2 cellular contexts compared by ENCODE assay signal in the genomic region with DNA sequence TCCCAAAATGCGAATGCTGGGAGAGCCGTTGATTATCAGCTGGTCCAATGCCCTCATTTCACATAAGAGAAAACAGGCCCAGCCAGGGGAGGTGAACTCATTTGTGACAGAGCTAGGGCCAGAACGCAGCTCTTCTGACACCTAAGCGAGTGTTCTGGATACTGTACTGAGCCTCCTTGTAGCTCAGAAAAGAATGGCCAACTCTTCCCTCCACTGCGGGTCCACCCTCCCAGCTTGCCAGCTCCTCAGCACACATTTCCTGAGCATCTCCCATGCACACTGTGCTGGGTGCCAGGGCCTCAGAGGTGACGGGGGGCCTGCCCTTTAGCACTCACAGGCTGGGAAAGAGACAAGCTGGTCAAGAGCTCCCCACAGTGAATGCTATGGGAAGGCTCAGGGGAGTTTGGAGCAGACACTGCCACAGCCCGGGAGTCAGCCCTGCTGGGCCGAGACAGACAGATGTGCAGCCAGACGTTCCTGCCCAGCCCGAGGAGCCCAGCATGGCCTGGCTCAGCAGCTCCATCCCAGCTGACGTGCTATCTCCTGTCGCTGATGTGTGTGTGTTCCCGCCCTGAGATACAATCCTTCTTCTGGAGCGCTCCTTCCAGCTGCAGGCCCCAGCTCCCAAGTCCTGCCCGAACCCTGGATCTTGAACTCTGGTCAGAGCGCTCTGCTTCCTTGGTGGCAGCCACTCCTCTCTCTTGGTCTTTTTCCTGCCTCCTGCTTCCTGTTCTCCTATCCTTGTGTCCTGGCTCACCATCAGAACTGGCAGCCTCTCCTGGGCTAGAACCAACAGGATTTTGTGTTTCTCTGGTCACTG.
TF ChIP-seq lines count a peak whose summit lies in the region.

No MANE protein-coding gene starts in this region.

TF ChIP-seq in HCT116, 20 proteins besides CTCF, POLR2A, EP300 and RAD21:
- TF ChIP-seq CBX3 (IDR thresholded peaks at IDR 0.05; ENCODE audit: low read depth) (no peak), EZH2phosphoT487 (IDR thresholded peaks at IDR 0.05; ENCODE audit: borderline replicate concordance) (no peak), EZH2 (IDR thresholded peaks at IDR 0.05) (no peak), ZNF274 (IDR thresholded peaks at IDR 0.05; ENCODE audit: low read depth, low read length) (no peak), ELF1 (IDR thresholded peaks at IDR 0.05; ENCODE audit: borderline replicate concordance, low read depth) (no peak), ZFX (IDR thresholded peaks at IDR 0.05) (no peak), EGR1 (IDR thresholded peaks at IDR 0.05; ENCODE audit: low read depth) (no peak)

TF ChIP-seq in HepG2, 621 proteins besides CTCF, POLR2A, EP300 and RAD21 (continues in another document):
- TF ChIP-seq ZNF468 (CRISPR knock-in tag; IDR thresholded peaks at IDR 0.05) (no peak), NRL (CRISPR knock-in tag; IDR thresholded peaks at IDR 0.05; ENCODE audit: borderline replicate concordance) (0 out of 2 replicates have a peak, but pooled peaks have one; percentile 22), ZNF616 (CRISPR knock-in tag; IDR thresholded peaks at IDR 0.05; ENCODE audit: low read depth) (no peak), NFYC (CRISPR knock-in tag; IDR thresholded peaks at IDR 0.05) (no peak), MTF2 (CRISPR knock-in tag; IDR thresholded peaks at IDR 0.05; ENCODE audit: borderline replicate concordance) (no peak), MED13 (CRISPR knock-in tag; IDR thresholded peaks at IDR 0.05) (no peak), RARG (CRISPR knock-in tag; IDR thresholded peaks at IDR 0.05; ENCODE audit: low read depth) (no peak), SYNCRIP (IDR thresholded peaks at IDR 0.05; ENCODE audit: insufficient read depth, low read depth, low read length) (no peak), SRSF9 (IDR thresholded peaks at IDR 0.05; ENCODE audit: borderline replicate concordance, insufficient read depth, low read depth, low read length, poor library complexity, severe bottlenecking) (no peak), NFE2L1 (CRISPR knock-in tag; IDR thresholded peaks at IDR 0.05; ENCODE audit: borderline replicate concordance) (peak; percentile 7; the same call in 1 of the 2 replicates), KDM5B (CRISPR knock-in tag; IDR thresholded peaks at IDR 0.05; ENCODE audit: borderline replicate concordance) (peak; percentile 41; the same call in 1 of the 2 replicates), RORA (CRISPR knock-in tag; IDR thresholded peaks at IDR 0.05) (no peak), HIVEP1 (CRISPR knock-in tag; IDR thresholded peaks at IDR 0.05) (no peak), TEAD3 (CRISPR knock-in tag; optimal IDR thresholded peaks at IDR 0.05; ENCODE audit: borderline replicate concordance) (no peak), ZBTB38 (CRISPR knock-in tag; IDR thresholded peaks at IDR 0.05) (no peak), ZNF326 (CRISPR knock-in tag; IDR thresholded peaks at IDR 0.05; ENCODE audit: borderline replicate concordance) (no peak), GATAD1 (CRISPR knock-in tag; IDR thresholded peaks at IDR 0.05) (no peak), THAP11 (CRISPR knock-in tag; IDR thresholded peaks at IDR 0.05) (no peak), ZNF331 (CRISPR knock-in tag; IDR thresholded peaks at IDR 0.05) (no peak), MBNL3 (CRISPR knock-in tag; conservative IDR thresholded peaks at IDR 0.05) (no peak), ARNT2 (CRISPR knock-in tag; IDR thresholded peaks at IDR 0.05; ENCODE audit: low read depth) (peak; percentile 11; the same call in 1 of the 2 replicates), NFIC (IDR thresholded peaks at IDR 0.05; ENCODE audit: low read length) (no peak), ZNF234 (CRISPR knock-in tag; conservative IDR thresholded peaks at IDR 0.05) (no peak), MXI1 (IDR thresholded peaks at IDR 0.05; ENCODE audit: borderline replicate concordance, low read depth, low read length) (no peak), JARID2 (CRISPR knock-in tag; IDR thresholded peaks at IDR 0.05; ENCODE audit: insufficient replicate concordance) (no peak), ZNF24 (IDR thresholded peaks at IDR 0.05) (no peak), SIX1 (CRISPR knock-in tag; IDR thresholded peaks at IDR 0.05; ENCODE audit: borderline replicate concordance) (no peak), ZNF501 (CRISPR knock-in tag; IDR thresholded peaks at IDR 0.05) (0 out of 2 replicates have a peak, but pooled peaks have one; percentile 8), ZNF230 (CRISPR knock-in tag; IDR thresholded peaks at IDR 0.05) (0 out of 2 replicates have a peak, but pooled peaks have one; percentile 21), RXRA (CRISPR knock-in tag; IDR thresholded peaks at IDR 0.05) (no peak), RBM22 (optimal IDR thresholded peaks at IDR 0.05; ENCODE audit: low read length) (no peak), ZNF354B (CRISPR knock-in tag; IDR thresholded peaks at IDR 0.05) (no peak), HCFC1 (IDR thresholded peaks at IDR 0.05; ENCODE audit: low read depth, low read length) (no peak; the same call in 1 of the 2 replicates)
- TF ChIP-seq, protein P1, sequence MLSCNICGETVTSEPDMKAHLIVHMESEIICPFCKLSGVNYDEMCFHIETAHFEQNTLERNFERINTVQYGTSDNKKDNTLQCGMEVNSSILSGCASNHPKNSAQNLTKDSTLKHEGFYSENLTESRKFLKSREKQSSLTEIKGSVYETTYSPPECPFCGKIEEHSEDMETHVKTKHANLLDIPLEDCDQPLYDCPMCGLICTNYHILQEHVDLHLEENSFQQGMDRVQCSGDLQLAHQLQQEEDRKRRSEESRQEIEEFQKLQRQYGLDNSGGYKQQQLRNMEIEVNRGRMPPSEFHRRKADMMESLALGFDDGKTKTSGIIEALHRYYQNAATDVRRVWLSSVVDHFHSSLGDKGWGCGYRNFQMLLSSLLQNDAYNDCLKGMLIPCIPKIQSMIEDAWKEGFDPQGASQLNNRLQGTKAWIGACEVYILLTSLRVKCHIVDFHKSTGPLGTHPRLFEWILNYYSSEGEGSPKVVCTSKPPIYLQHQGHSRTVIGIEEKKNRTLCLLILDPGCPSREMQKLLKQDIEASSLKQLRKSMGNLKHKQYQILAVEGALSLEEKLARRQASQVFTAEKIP (CRISPR knock-in tag; IDR thresholded peaks at IDR 0.05; ENCODE audit: borderline replicate concordance): no peak
- TF ChIP-seq, protein P2, sequence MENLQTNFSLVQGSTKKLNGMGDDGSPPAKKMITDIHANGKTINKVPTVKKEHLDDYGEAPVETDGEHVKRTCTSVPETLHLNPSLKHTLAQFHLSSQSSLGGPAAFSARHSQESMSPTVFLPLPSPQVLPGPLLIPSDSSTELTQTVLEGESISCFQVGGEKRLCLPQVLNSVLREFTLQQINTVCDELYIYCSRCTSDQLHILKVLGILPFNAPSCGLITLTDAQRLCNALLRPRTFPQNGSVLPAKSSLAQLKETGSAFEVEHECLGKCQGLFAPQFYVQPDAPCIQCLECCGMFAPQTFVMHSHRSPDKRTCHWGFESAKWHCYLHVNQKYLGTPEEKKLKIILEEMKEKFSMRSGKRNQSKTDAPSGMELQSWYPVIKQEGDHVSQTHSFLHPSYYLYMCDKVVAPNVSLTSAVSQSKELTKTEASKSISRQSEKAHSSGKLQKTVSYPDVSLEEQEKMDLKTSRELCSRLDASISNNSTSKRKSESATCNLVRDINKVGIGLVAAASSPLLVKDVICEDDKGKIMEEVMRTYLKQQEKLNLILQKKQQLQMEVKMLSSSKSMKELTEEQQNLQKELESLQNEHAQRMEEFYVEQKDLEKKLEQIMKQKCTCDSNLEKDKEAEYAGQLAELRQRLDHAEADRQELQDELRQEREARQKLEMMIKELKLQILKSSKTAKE (CRISPR knock-in tag; IDR thresholded peaks at IDR 0.05; ENCODE audit: borderline replicate concordance): no peak
- TF ChIP-seq, protein P3, sequence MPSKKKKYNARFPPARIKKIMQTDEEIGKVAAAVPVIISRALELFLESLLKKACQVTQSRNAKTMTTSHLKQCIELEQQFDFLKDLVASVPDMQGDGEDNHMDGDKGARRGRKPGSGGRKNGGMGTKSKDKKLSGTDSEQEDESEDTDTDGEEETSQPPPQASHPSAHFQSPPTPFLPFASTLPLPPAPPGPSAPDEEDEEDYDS (CRISPR knock-in tag; IDR thresholded peaks at IDR 0.05): no peak
- TF ChIP-seq, protein P4, sequence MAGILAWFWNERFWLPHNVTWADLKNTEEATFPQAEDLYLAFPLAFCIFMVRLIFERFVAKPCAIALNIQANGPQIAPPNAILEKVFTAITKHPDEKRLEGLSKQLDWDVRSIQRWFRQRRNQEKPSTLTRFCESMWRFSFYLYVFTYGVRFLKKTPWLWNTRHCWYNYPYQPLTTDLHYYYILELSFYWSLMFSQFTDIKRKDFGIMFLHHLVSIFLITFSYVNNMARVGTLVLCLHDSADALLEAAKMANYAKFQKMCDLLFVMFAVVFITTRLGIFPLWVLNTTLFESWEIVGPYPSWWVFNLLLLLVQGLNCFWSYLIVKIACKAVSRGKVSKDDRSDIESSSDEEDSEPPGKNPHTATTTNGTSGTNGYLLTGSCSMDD (CRISPR knock-in tag; IDR thresholded peaks at IDR 0.05): 0 out of 2 replicates have a peak, but pooled peaks have one; percentile 29
- TF ChIP-seq, protein P5, sequence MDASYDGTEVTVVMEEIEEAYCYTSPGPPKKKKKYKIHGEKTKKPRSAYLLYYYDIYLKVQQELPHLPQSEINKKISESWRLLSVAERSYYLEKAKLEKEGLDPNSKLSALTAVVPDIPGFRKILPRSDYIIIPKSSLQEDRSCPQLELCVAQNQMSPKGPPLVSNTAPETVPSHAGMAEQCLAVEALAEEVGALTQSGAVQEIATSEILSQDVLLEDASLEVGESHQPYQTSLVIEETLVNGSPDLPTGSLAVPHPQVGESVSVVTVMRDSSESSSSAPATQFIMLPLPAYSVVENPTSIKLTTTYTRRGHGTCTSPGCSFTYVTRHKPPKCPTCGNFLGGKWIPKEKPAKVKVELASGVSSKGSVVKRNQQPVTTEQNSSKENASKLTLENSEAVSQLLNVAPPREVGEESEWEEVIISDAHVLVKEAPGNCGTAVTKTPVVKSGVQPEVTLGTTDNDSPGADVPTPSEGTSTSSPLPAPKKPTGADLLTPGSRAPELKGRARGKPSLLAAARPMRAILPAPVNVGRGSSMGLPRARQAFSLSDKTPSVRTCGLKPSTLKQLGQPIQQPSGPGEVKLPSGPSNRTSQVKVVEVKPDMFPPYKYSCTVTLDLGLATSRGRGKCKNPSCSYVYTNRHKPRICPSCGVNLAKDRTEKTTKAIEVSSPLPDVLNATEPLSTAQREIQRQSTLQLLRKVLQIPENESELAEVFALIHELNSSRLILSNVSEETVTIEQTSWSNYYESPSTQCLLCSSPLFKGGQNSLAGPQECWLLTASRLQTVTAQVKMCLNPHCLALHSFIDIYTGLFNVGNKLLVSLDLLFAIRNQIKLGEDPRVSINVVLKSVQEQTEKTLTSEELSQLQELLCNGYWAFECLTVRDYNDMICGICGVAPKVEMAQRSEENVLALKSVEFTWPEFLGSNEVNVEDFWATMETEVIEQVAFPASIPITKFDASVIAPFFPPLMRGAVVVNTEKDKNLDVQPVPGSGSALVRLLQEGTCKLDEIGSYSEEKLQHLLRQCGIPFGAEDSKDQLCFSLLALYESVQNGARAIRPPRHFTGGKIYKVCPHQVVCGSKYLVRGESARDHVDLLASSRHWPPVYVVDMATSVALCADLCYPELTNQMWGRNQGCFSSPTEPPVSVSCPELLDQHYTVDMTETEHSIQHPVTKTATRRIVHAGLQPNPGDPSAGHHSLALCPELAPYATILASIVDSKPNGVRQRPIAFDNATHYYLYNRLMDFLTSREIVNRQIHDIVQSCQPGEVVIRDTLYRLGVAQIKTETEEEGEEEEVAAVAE (CRISPR knock-in tag; IDR thresholded peaks at IDR 0.05; ENCODE audit: borderline replicate concordance): no peak
- TF ChIP-seq, protein P6, sequence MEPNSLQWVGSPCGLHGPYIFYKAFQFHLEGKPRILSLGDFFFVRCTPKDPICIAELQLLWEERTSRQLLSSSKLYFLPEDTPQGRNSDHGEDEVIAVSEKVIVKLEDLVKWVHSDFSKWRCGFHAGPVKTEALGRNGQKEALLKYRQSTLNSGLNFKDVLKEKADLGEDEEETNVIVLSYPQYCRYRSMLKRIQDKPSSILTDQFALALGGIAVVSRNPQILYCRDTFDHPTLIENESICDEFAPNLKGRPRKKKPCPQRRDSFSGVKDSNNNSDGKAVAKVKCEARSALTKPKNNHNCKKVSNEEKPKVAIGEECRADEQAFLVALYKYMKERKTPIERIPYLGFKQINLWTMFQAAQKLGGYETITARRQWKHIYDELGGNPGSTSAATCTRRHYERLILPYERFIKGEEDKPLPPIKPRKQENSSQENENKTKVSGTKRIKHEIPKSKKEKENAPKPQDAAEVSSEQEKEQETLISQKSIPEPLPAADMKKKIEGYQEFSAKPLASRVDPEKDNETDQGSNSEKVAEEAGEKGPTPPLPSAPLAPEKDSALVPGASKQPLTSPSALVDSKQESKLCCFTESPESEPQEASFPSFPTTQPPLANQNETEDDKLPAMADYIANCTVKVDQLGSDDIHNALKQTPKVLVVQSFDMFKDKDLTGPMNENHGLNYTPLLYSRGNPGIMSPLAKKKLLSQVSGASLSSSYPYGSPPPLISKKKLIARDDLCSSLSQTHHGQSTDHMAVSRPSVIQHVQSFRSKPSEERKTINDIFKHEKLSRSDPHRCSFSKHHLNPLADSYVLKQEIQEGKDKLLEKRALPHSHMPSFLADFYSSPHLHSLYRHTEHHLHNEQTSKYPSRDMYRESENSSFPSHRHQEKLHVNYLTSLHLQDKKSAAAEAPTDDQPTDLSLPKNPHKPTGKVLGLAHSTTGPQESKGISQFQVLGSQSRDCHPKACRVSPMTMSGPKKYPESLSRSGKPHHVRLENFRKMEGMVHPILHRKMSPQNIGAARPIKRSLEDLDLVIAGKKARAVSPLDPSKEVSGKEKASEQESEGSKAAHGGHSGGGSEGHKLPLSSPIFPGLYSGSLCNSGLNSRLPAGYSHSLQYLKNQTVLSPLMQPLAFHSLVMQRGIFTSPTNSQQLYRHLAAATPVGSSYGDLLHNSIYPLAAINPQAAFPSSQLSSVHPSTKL (CRISPR knock-in tag; IDR thresholded peaks at IDR 0.05): no peak; the same call in 1 of the 2 replicates
- TF ChIP-seq, protein P7, sequence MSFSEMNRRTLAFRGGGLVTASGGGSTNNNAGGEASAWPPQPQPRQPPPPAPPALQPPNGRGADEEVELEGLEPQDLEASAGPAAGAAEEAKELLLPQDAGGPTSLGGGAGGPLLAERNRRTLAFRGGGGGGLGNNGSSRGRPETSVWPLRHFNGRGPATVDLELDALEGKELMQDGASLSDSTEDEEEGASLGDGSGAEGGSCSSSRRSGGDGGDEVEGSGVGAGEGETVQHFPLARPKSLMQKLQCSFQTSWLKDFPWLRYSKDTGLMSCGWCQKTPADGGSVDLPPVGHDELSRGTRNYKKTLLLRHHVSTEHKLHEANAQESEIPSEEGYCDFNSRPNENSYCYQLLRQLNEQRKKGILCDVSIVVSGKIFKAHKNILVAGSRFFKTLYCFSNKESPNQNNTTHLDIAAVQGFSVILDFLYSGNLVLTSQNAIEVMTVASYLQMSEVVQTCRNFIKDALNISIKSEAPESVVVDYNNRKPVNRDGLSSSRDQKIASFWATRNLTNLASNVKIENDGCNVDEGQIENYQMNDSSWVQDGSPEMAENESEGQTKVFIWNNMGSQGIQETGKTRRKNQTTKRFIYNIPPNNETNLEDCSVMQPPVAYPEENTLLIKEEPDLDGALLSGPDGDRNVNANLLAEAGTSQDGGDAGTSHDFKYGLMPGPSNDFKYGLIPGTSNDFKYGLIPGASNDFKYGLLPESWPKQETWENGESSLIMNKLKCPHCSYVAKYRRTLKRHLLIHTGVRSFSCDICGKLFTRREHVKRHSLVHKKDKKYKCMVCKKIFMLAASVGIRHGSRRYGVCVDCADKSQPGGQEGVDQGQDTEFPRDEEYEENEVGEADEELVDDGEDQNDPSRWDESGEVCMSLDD (CRISPR knock-in tag; IDR thresholded peaks at IDR 0.05; ENCODE audit: borderline replicate concordance): no peak
